Comparison of ENCODE assay signal across 9 cellular contexts in genomic region chr14:64673748-64674147, GRCh38. TPM values are rescaled to one million over a fixed set of nuclear protein-coding genes. Genes with fewer than 3 reads are reported as not detected.
A peak's percentile ranks its signal among the peaks of the same experiment; 100 is the strongest.
DNase-seq lines count a peak whose midpoint lies in the region; ATAC-seq and TF ChIP-seq lines count a peak whose summit lies in the region.
"Had no signal": no experiment of that assay in that cellular context is flagged by ENCODE, and none has a peak within 500 bp of the region (broad histone marks: within the 10 kb centered on the region; RNA-seq: fewer than 3 reads in every experiment).

No MANE protein-coding gene starts in this region.

- H3K4me1 ChIP-seq in lower lobe of right lung: peaks cover 5% of the 10 kb centered on the region

- in situ Hi-C loops in KBM-7 (cut with MboI; ENCODE audit: low pct_unique_long_range_greater_than_20kb, low sequenced_read_pairs): loop anchor here (10.0 kb wide), 1 partner anchor 91 kb away; no protein-coding TSS in a partner anchor

- H3K4me3 ChIP-seq in lower lobe of right lung: no peak overlapping the region

- TF ChIP-seq CTCF in lower lobe of right lung (IDR thresholded peaks at IDR 0.05): no peak

- intact Hi-C loops in lower lobe of right lung (cut with DNase I): no loop called here

- H3K36me3 ChIP-seq in lower lobe of right lung: no peaks in the 10 kb centered on the region

- peak; percentile 63 for DNase-seq in CD1c-positive myeloid dendritic cell (ENCODE audit: extremely low spot score)
- DNase-seq in KBM-7: peak; percentile 95
- peak; percentile 13 to 30 for DNase-seq in activated CD4-positive, alpha-beta T cell treated with anti-CD3 and anti-CD28 coated beads, Interleukin-2, amount 50 U/mL, for 48 hours
- DNase-seq in lower lobe of right lung: peak; percentile 68
- DNase-seq in DMS114 treated with DMSO at 0.1 percent for 48 hours (lab: John Stamatoyannopoulos, UW; ENCODE audit: unreplicated experiment): no peak
- DNase-seq in SW480 (ENCODE audit: low spot score): no peak
- DNase-seq: foreskin fibroblast had no signal

- peak overlapping the region; percentile 36 for H3K27ac ChIP-seq in lower lobe of right lung

- no peaks in the 10 kb centered on the region for H3K9me3 ChIP-seq in lower lobe of right lung

- H3K27me3 ChIP-seq in lower lobe of right lung (ENCODE audit: low read depth): no peaks in the 10 kb centered on the region

- ATAC-seq in lower lobe of right lung (peak; percentile 51 to 59), GM18868 (IDR thresholded peaks at IDR 0.05; ENCODE audit: unreplicated experiment) (no peak), GM18502 (IDR thresholded peaks at IDR 0.05; ENCODE audit: poor library complexity, unreplicated experiment) (no peak)

RNA-seq across cellular contexts. Expression of gene PLEKHG3, which starts 30.5 kb away (rescaled TPM):
- 33.1 TPM for total RNA-seq in lower lobe of right lung

Comparison
In these comparisons a context has a peak if more than half of its experiments do, and no peak if none do; other contexts are left out.
1. DNase-seq: peak in CD1c-positive myeloid dendritic cell (single experiment), KBM-7 (single experiment), activated CD4-positive, alpha-beta T cell treated with anti-CD3 and anti-CD28 coated beads, Interleukin-2, amount 50 U/mL, for 48 hours (2 of 2) and lower lobe of right lung (single experiment); none in DMS114 treated with DMSO at 0.1 percent for 48 hours (single experiment) and SW480 (single experiment).
2. ATAC-seq: peak in lower lobe of right lung (2 of 2); none in GM18868 (single experiment) and GM18502 (single experiment).